ENCODE assay signal across 8 cellular contexts in the genomic region with DNA sequence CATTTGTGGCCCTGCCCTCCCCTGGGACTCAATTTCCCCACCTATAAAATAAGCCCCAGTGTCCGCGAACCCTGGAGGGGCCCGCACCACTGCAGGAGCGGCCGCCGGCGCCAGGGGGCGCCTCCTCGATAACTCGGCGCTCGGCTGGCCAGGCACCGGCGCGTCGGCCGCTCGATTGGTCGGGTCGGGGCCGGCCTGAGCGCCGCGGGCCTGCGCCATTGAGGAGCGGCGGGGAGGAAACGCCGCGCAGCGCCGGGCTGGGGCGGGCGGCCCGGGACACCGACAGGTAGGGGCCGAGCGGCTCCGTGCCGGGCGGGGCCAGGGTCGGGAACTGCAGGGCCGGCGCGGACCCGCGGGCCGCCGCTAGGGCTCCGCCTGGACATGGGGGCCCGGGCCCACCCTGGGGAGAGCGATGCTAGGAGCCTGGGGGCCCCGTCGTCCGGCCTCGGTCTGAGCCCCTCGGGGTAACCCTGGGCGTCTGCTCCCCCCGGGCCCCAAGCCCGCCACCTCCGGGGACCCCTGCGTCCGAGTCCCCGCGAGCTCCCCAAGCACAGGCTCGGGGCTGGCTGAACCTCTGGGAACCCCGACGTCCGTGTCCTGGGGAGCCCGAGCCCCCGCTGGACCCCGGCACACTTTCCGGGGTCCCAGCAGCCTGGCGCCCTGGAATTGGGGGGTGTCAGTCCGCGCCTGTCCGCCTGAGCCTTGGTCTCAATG. TPM values are rescaled to one million over a fixed set of nuclear protein-coding genes. Genes with fewer than 3 reads are reported as not detected.
A peak's percentile ranks its signal among the peaks of the same experiment; 100 is the strongest.
DNase-seq lines count a peak whose midpoint lies in the region; ATAC-seq and TF ChIP-seq lines count a peak whose summit lies in the region.

A gene with protein sequence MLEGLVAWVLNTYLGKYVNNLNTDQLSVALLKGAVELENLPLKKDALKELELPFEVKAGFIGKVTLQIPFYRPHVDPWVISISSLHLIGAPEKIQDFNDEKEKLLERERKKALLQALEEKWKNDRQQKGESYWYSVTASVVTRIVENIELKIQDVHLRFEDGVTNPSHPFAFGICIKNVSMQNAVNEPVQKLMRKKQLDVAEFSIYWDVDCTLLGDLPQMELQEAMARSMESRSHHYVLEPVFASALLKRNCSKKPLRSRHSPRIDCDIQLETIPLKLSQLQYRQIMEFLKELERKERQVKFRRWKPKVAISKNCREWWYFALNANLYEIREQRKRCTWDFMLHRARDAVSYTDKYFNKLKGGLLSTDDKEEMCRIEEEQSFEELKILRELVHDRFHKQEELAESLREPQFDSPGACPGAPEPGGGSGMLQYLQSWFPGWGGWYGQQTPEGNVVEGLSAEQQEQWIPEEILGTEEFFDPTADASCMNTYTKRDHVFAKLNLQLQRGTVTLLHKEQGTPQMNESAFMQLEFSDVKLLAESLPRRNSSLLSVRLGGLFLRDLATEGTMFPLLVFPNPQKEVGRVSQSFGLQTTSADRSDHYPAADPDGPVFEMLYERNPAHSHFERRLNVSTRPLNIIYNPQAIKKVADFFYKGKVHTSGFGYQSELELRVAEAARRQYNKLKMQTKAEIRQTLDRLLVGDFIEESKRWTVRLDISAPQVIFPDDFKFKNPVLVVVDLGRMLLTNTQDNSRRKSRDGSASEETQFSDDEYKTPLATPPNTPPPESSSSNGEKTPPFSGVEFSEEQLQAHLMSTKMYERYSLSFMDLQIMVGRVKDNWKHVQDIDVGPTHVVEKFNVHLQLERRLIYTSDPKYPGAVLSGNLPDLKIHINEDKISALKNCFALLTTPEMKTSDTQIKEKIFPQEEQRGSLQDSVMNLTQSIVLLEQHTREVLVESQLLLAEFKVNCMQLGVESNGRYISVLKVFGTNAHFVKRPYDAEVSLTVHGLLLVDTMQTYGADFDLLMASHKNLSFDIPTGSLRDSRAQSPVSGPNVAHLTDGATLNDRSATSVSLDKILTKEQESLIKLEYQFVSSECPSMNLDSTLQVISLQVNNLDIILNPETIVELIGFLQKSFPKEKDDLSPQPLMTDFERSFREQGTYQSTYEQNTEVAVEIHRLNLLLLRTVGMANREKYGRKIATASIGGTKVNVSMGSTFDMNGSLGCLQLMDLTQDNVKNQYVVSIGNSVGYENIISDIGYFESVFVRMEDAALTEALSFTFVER (N-terminal part only) (plus strand): TSS at position 196 of the 714 bp plus-strand sequence. CDS start 4,237 bp downstream, outside the sequence.

- intact Hi-C loops in activated CD4-positive, alpha-beta T cell treated with anti-CD3 and anti-CD28 coated beads, Interleukin-2, amount 10 ng/mL, durations not matched to agents 24 days and 14 days (cut with micrococcal nuclease), result loop anchor here (1.0 to 2.0 kb wide), 2 partner anchors 389 to 429 kb away; no protein-coding TSS in a partner anchor

- peak within 1 kb of the TSS; percentile 87 for H3K4me3 Mint-ChIP-seq in activated CD4-positive, alpha-beta T cell treated with anti-CD3 and anti-CD28 coated beads, Interleukin-2, amount 10 ng/mL, durations not matched to agents 24 days and 14 days

- peaks cover 8% of the 10 kb centered on the region for H3K4me1 Mint-ChIP-seq in activated CD4-positive, alpha-beta T cell treated with anti-CD3 and anti-CD28 coated beads, Interleukin-2, amount 10 ng/mL, durations not matched to agents 24 days and 14 days

- peak; percentile 74 for TF ChIP-seq POLR2A in GM15510 (IDR thresholded peaks at IDR 0.05; ENCODE audit: borderline replicate concordance, extremely low read depth, insufficient read length)

- H3K36me3 Mint-ChIP-seq in activated CD4-positive, alpha-beta T cell treated with anti-CD3 and anti-CD28 coated beads, Interleukin-2, amount 10 ng/mL, durations not matched to agents 24 days and 14 days (ENCODE audit: low read depth), result peaks cover 3% of the 10 kb centered on the region

- no peaks in the 10 kb centered on the region for H3K9me3 Mint-ChIP-seq in activated CD4-positive, alpha-beta T cell treated with anti-CD3 and anti-CD28 coated beads, Interleukin-2, amount 10 ng/mL, durations not matched to agents 24 days and 14 days

- H3K27me3 Mint-ChIP-seq in activated CD4-positive, alpha-beta T cell treated with anti-CD3 and anti-CD28 coated beads, Interleukin-2, amount 10 ng/mL, durations not matched to agents 24 days and 14 days, result peaks cover 4% of the 10 kb centered on the region

- DNase-seq in A172 (ENCODE audit: low spot score) (peak; percentile 11), NCI-H460 (ENCODE audit: extremely low read depth, low read depth) (peak; percentile 61), dedifferentiated amniotic fluid mesenchymal stem cell (ENCODE audit: extremely low spot score) (peak; percentile 74), left lobe of liver (ENCODE audit: low spot score) (peak; percentile 84)
- DNase-seq in activated CD4-positive, alpha-beta T cell treated with anti-CD3 and anti-CD28 coated beads, Interleukin-2, amount 10 ng/mL, durations not matched to agents 24 days and 14 days, result peak; percentile 96
- DNase-seq in stimulated activated CD4-positive, alpha-beta T cell treated with anti-CD3 and anti-CD28 coated beads, Interleukin-2, amount 100 ng/mL, for 4 hours (ENCODE audit: low read depth), result peak; percentile 76

- peak within 1 kb of the TSS; percentile 37 for H3K27ac Mint-ChIP-seq in activated CD4-positive, alpha-beta T cell treated with anti-CD3 and anti-CD28 coated beads, Interleukin-2, amount 10 ng/mL, durations not matched to agents 24 days and 14 days

- ATAC-seq in HG02981 (IDR thresholded peaks at IDR 0.05; ENCODE audit: unreplicated experiment) (peak; percentile 74), left lobe of liver (peak; percentile 81)

RNA-seq across cellular contexts. Expression of the gene that starts here (rescaled TPM):
- total RNA-seq in A172 (2014; rRNA removed; shearing (Covaris generic)), result 5.8 and 6.8 TPM in 2 replicates
- 10.4 and 13.7 TPM in 2 replicates for total RNA-seq in NCI-H460 (2014; rRNA removed; shearing (Covaris generic))
- 9.9 and 11.3 TPM in 2 replicates for polyA plus RNA-seq in NCI-H460 (2014; cell fraction: nucleus; rRNA removed)
- 26.9 and 30.8 TPM in 2 replicates for total RNA-seq in activated CD4-positive, alpha-beta T cell treated with anti-CD3 and anti-CD28 coated beads, Interleukin-2, amount 10 ng/mL, durations not matched to agents 24 days and 14 days
- 31.1 TPM for total RNA-seq in left lobe of liver

Comparison
In these comparisons a context has a peak if more than half of its experiments do, and no peak if none do; other contexts are left out.
1. Peak in every context shown above with its lines: DNase-seq and ATAC-seq.
2. DNase-seq: peak in every context shown above with its lines; median percentile 96 in activated CD4-positive, alpha-beta T cell treated with anti-CD3 and anti-CD28 coated beads, Interleukin-2, amount 10 ng/mL, durations not matched to agents 24 days and 14 days; 84 in left lobe of liver; 76 in stimulated activated CD4-positive, alpha-beta T cell treated with anti-CD3 and anti-CD28 coated beads, Interleukin-2, amount 100 ng/mL, for 4 hours; 74 in dedifferentiated amniotic fluid mesenchymal stem cell; 61 in NCI-H460; 11 in A172.